Comparison of ENCODE assay signal across 8 cellular contexts in the genomic region with DNA sequence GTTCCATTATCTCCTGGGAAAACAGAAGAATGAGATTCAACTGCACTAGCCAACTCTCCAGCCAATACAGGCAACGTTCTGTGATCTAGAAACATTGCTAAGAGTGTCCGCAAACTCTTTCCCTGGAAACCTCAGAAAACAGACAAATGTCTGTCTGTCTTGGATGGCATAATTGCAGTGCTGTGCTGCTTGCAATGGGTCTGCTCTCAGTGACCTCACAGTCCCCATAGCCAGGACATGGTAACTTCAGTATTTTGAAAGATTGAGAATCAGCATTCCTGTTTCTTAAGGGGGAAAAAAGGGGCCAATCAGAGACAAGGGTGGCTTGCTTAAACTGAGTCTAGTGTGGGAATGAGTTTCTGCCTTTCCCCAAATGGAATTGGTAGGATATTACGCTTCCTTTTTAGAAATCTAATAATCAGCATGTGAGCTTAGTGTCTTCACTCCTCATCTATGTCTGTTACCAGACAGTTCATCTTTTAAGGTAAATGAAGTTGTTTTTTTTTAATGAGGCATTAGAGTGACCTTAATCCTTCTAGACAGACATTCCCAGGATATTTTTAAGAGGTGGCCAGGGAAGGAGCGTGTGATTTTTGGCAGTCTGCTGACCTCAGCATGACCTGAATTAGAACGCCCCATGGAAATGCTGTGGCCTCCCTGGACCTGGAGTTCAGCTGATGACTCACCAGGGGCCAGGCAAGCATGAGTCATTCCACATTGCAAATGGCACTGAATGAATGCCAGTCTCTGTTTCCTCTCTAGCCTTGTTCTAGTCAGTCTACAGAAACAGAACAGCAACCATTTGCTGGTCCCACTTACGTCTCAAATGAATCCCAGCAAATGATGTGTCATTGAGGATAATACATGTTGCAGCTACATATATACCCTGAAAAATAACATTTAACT.
DNase-seq lines count a peak whose midpoint lies in the region; ATAC-seq lines count a peak whose summit lies in the region.

No MANE protein-coding gene starts in this region.

- H3K4me3 Mint-ChIP-seq in immature natural killer cell, result no peak overlapping the region

- peak; percentile 7 for DNase-seq in GDM1 (lab: John Stamatoyannopoulos, UW)
- peak; percentile 21 to 26 for DNase-seq in activated T-cell treated with anti-CD3 and anti-CD28 coated beads, Interleukin-2, amount 50 U/mL, for 48 hours
- peak; percentile 23 to 94 (median 73) for DNase-seq in head of caudate nucleus
- peak; percentile 14 to 91 (median 69) for DNase-seq in posterior cingulate gyrus
- no peak for DNase-seq in immature natural killer cell
- no peak for DNase-seq in NK-92 (lab: John Stamatoyannopoulos, UW; ENCODE audit: unreplicated experiment)
- no peak for DNase-seq in NCI-H526 (lab: John Stamatoyannopoulos, UW)

- H3K27ac Mint-ChIP-seq in immature natural killer cell, result no peak overlapping the region

- intact Hi-C loops in head of caudate nucleus (cut with DNase I) (no loop called here), posterior cingulate gyrus (cut with DNase I) (no loop called here)

- H3K27me3 Mint-ChIP-seq in immature natural killer cell (ENCODE audit: low read depth in 3 of 3), result peaks cover 0 to 2% (median 2%) of the 10 kb centered on the region in 3 donors

- no peaks in the 10 kb centered on the region for H3K4me1 Mint-ChIP-seq in immature natural killer cell

- peak; percentile 92 for ATAC-seq in HG03432 (IDR thresholded peaks at IDR 0.05; ENCODE audit: unreplicated experiment)

- H3K9me3 Mint-ChIP-seq in immature natural killer cell, result peaks cover 0 to 2% (median 0%) of the 10 kb centered on the region in 6 donors

- H3K36me3 Mint-ChIP-seq in immature natural killer cell, result no peaks in the 10 kb centered on the region

Comparison
In these comparisons a context has a peak if more than half of its experiments do, and no peak if none do; other contexts are left out.
1. DNase-seq: peak in GDM1 (single experiment), activated T-cell treated with anti-CD3 and anti-CD28 coated beads, Interleukin-2, amount 50 U/mL, for 48 hours (2 of 2), head of caudate nucleus (42 of 42) and posterior cingulate gyrus (10 of 10); none in immature natural killer cell (0 of 3), NK-92 (single experiment) and NCI-H526 (0 of 2).